20 cellular contexts compared by ENCODE assay signal in genomic region chr1:14733779-14734140, GRCh38.
DNase-seq lines count a peak whose midpoint lies in the region; ATAC-seq and TF ChIP-seq lines count a peak whose summit lies in the region.
"Had no signal": no experiment of that assay in that cellular context is flagged by ENCODE, and none has a peak within 500 bp of the region (broad histone marks: within the 10 kb centered on the region; RNA-seq: fewer than 3 reads in every experiment).

No MANE protein-coding gene starts in this region.

- no peak overlapping the region for H3K4ac ChIP-seq in H9 (ENCODE audit: low read depth, low read length)

- H3K56ac ChIP-seq in H9 (ENCODE audit: insufficient read length, low read depth, low read length): no peak overlapping the region

- no peak overlapping the region for H3K9ac ChIP-seq in H9 (ENCODE audit: extremely low read depth, insufficient read length, low read length)
- H3K9ac ChIP-seq in smooth muscle cell (ENCODE audit: low read depth): peak overlapping the region; percentile 29
- H3K9ac ChIP-seq: SK-N-SH had no signal

- no peak for TF ChIP-seq CTCF in H9 (conservative IDR thresholded peaks at IDR 0.05)
- no peak for TF ChIP-seq CTCF in body of pancreas (IDR thresholded peaks at IDR 0.05)
- no peak for TF ChIP-seq CTCF in smooth muscle cell (IDR thresholded peaks at IDR 0.05; ENCODE audit: borderline replicate concordance, insufficient read depth, poor library complexity, severe bottlenecking)
- TF ChIP-seq CTCF in upper lobe of right lung (IDR thresholded peaks at IDR 0.05): no peak

- H2AK5ac ChIP-seq in H9 (ENCODE audit: insufficient read length, low read length): no peak overlapping the region

- intact Hi-C loops in body of pancreas (cut with DNase I): no loop called here
- intact Hi-C loops in upper lobe of right lung (cut with DNase I): no loop called here

- H3K4me3 ChIP-seq in body of pancreas (no peak overlapping the region), iPS-18c (ENCODE audit: insufficient read depth, low read depth, low read length) (peak overlapping the region; percentile 1; the same call in 1 of the 2 replicates), smooth muscle cell (no peak overlapping the region), upper lobe of right lung (no peak overlapping the region)

- H3K79me2 ChIP-seq in H9 (ENCODE audit: insufficient read depth, low read length) (no peaks in the 10 kb centered on the region), smooth muscle cell (ENCODE audit: low read depth) (no peaks in the 10 kb centered on the region)

- H3K14ac ChIP-seq in H9 (ENCODE audit: insufficient read depth, low read length): 0 out of 2 replicates have a peak overlapping the region, but pooled peaks have one; percentile 3

- peaks cover 49 to 50% of the 10 kb centered on the region in 2 experiments for H3K4me1 Mint-ChIP-seq in H9
- no peaks in the 10 kb centered on the region for H3K4me1 Mint-ChIP-seq in activated CD4-positive, alpha-beta T cell treated with anti-CD3 and anti-CD28 coated beads, Interleukin-2, amount 10 ng/mL, durations not matched to agents 7 days and 5 days

- CTCF ChIA-PET in activated CD4-positive, alpha-beta T cell treated with anti-CD3 and anti-CD28 coated beads, Interleukin-2, amount 10 ng/mL, durations not matched to agents 7 days and 5 days (lab: Charles Lee): no interaction called here

- no peak overlapping the region for H2BK5ac ChIP-seq in H9 (ENCODE audit: insufficient read length, low read length)

- H3K27ac ChIP-seq in H9 (ENCODE audit: insufficient read length, low read depth, low read length) (no peak overlapping the region), body of pancreas (peak overlapping the region in 3 of 4 donors; percentile 17 to 66 (median 63)), smooth muscle cell (ENCODE audit: low read depth) (peak overlapping the region; percentile 89), upper lobe of right lung (no peak overlapping the region)

- peak overlapping the region; percentile 16 to 65; a peak in 4 of 5 replicates for H3K4me3 Mint-ChIP-seq in H9
- H3K4me3 Mint-ChIP-seq in activated CD4-positive, alpha-beta T cell treated with anti-CD3 and anti-CD28 coated beads, Interleukin-2, amount 10 ng/mL, durations not matched to agents 7 days and 5 days: no peak overlapping the region
- H3K4me3 Mint-ChIP-seq: activated CD8-positive, alpha-beta T cell treated with anti-CD3 and anti-CD28 coated beads, Interleukin-2, amount 10 ng/mL, durations not matched to agents 7 days and 5 days; activated T-cell treated with anti-CD3 and anti-CD28 coated beads, Interleukin-2, amount 50 U/mL, for 24 hours; CD4-positive, alpha-beta T cell had no signal

- H3T11ph ChIP-seq in H9 (ENCODE audit: low read length): no peak overlapping the region

- H3K79me1 ChIP-seq in H9 (ENCODE audit: insufficient read depth, low read depth, low read length, poor library complexity, severe bottlenecking): no peaks in the 10 kb centered on the region

- H3K27me3 Mint-ChIP-seq in H9 (ENCODE audit: low read depth): peaks cover 61% of the 10 kb centered on the region
- H3K27me3 Mint-ChIP-seq in activated CD4-positive, alpha-beta T cell treated with anti-CD3 and anti-CD28 coated beads, Interleukin-2, amount 10 ng/mL, durations not matched to agents 7 days and 5 days: peaks cover 5% of the 10 kb centered on the region

- no peak overlapping the region for H3K23ac ChIP-seq in H9 (ENCODE audit: insufficient read length, low read depth, low read length)

- no CpG with 5 or more reads among the region's 10 CpGs for WGBS in H9 (ENCODE audit: extremely low coverage, insufficient read length, low lambda C conversion rate)
- 77% methylated on average over 10 of the region's 10 CpGs; no CpG with 5 or more reads in 1 of the 2 donors for WGBS in body of pancreas, 2 donors
- WGBS in smooth muscle cell (ENCODE audit: low lambda C conversion rate): 55% methylated on average over 10 of the region's 10 CpGs

- no peak overlapping the region for H2BK120ac ChIP-seq in H9 (ENCODE audit: low read depth, low read length, poor library complexity, severe bottlenecking)

- H2BK12ac ChIP-seq in H9 (ENCODE audit: insufficient read length, low read depth, low read length): no peak overlapping the region

- H2BK20ac ChIP-seq in H9 (ENCODE audit: low read depth, low read length, poor library complexity, severe bottlenecking): no peak overlapping the region

- H3K27ac Mint-ChIP-seq in H9: peak overlapping the region in 2 of 3 experiments; percentile 60 to 61; a peak in 2 of 7 replicates
- no peak overlapping the region for H3K27ac Mint-ChIP-seq in activated CD4-positive, alpha-beta T cell treated with anti-CD3 and anti-CD28 coated beads, Interleukin-2, amount 10 ng/mL, durations not matched to agents 7 days and 5 days
- H3K27ac Mint-ChIP-seq: activated CD8-positive, alpha-beta T cell treated with anti-CD3 and anti-CD28 coated beads, Interleukin-2, amount 10 ng/mL, durations not matched to agents 7 days and 5 days; activated T-cell treated with anti-CD3 and anti-CD28 coated beads, Interleukin-2, amount 50 U/mL, for 24 hours; CD4-positive, alpha-beta T cell had no signal

- H2BK15ac ChIP-seq in H9 (ENCODE audit: low read depth, low read length): no peak overlapping the region

- H3K9me3 Mint-ChIP-seq in H9: no peaks in the 10 kb centered on the region; a peak in 1 of 5 replicates
- H3K9me3 Mint-ChIP-seq in activated CD4-positive, alpha-beta T cell treated with anti-CD3 and anti-CD28 coated beads, Interleukin-2, amount 10 ng/mL, durations not matched to agents 7 days and 5 days: no peaks in the 10 kb centered on the region
- H3K9me3 Mint-ChIP-seq: activated T-cell treated with anti-CD3 and anti-CD28 coated beads, Interleukin-2, amount 50 U/mL, for 24 hours; CD4-positive, alpha-beta T cell had no signal

- no peak overlapping the region for H4K91ac ChIP-seq in H9 (ENCODE audit: insufficient read length, low read depth, low read length)

- TF ChIP-seq POLR2A in body of pancreas (IDR thresholded peaks at IDR 0.05): no peak

- ATAC-seq in body of pancreas (no peak), upper lobe of right lung (no peak), GM19452 (IDR thresholded peaks at IDR 0.05; ENCODE audit: unreplicated experiment) (no peak)
- ATAC-seq: activated CD8-positive, alpha-beta T cell treated with anti-CD3 and anti-CD28 coated beads, Interleukin-2, amount 10 ng/mL, durations not matched to agents 7 days and 5 days; HCT116; HepG2; left lobe of liver had no signal

- H3K4me2 ChIP-seq in H9 (ENCODE audit: insufficient read depth, insufficient read length, low read length) (peak overlapping the region; percentile 50), smooth muscle cell (peak overlapping the region; percentile 81)
- H3K4me2 ChIP-seq: SK-N-SH had no signal

- H3K36me3 ChIP-seq in body of pancreas (replicated peaks in 1 of 2; ENCODE audit: insufficient read depth in 1 of 2, low read depth in 2 of 2): no peaks in the 10 kb centered on the region
- no peaks in the 10 kb centered on the region for H3K36me3 ChIP-seq in smooth muscle cell (ENCODE audit: low read depth)
- no peaks in the 10 kb centered on the region for H3K36me3 ChIP-seq in upper lobe of right lung

- peaks cover 9% of the 10 kb centered on the region; the same call in 1 of the 2 replicates for H3K4me1 ChIP-seq in H9 (ENCODE audit: insufficient read depth, low read length)
- H3K4me1 ChIP-seq in body of pancreas: peaks cover 21% of the 10 kb centered on the region
- H3K4me1 ChIP-seq in smooth muscle cell (ENCODE audit: low read depth): peaks cover 21% of the 10 kb centered on the region
- peaks cover 4% of the 10 kb centered on the region for H3K4me1 ChIP-seq in upper lobe of right lung

- H3F3A ChIP-seq in smooth muscle cell (ENCODE audit: low read depth): no peaks in the 10 kb centered on the region

- H4K8ac ChIP-seq in H9 (replicated peaks; ENCODE audit: insufficient read length, low read depth, low read length): no peak overlapping the region

- H3K18ac ChIP-seq in H9 (ENCODE audit: insufficient read length, low read depth, low read length): peak overlapping the region; percentile 5

- H3K9me3 ChIP-seq in H9 (ENCODE audit: control insufficient read depth, low read depth, low read length) (no peaks in the 10 kb centered on the region), body of pancreas (no peaks in the 10 kb centered on the region), iPS-18c (ENCODE audit: control insufficient read depth, insufficient read depth, low read length) (peaks cover 3% of the 10 kb centered on the region), smooth muscle cell (replicated peaks; ENCODE audit: low read depth) (no peaks in the 10 kb centered on the region), upper lobe of right lung (no peaks in the 10 kb centered on the region)
- H3K9me3 ChIP-seq: SK-N-SH had no signal

- H4K5ac ChIP-seq in H9 (ENCODE audit: insufficient read length, low read depth, low read length): no peak overlapping the region

- no peak for DNase-seq in H9
- no peak for DNase-seq in body of pancreas
- no peak for DNase-seq in smooth muscle cell (lab: John Stamatoyannopoulos, UW; ENCODE audit: unreplicated experiment)
- no peak for DNase-seq in DMS114 treated with DMSO at 0.1 percent for 48 hours (lab: John Stamatoyannopoulos, UW; ENCODE audit: unreplicated experiment)
- no peak for DNase-seq in upper lobe of right lung
- no peak for DNase-seq in activated CD4-positive, alpha-beta T cell treated with anti-CD3 and anti-CD28 coated beads, Interleukin-2, amount 10 ng/mL, durations not matched to agents 7 days and 5 days
- DNase-seq: activated CD4-positive, CD25-positive, alpha-beta regulatory T cell; activated CD8-positive, alpha-beta T cell treated with anti-CD3 and anti-CD28 coated beads, Interleukin-2, amount 10 ng/mL, durations not matched to agents 7 days and 5 days; activated naive CD4-positive, alpha-beta T cell treated with Interleukin-2 at 50 U/mL for 16 hours; activated T-cell treated with anti-CD3 and anti-CD28 coated beads, Interleukin-2, amount 50 U/mL, for 24 hours; CD4-positive, alpha-beta T cell; effector CD8-positive, alpha-beta T cell; NCI-H2081; NK-92 treated with Interleukin-12 subunit alpha and Interleukin-12 subunit beta, amount 100 ng/mL, for 24 hours; SK-N-SH had no signal

- no peaks in the 10 kb centered on the region for H3K23me2 ChIP-seq in H9 (ENCODE audit: insufficient read length, low read depth, low read length, poor library complexity, severe bottlenecking)

- H3K27me3 ChIP-seq in H9 (ENCODE audit: insufficient read depth, low read length): peaks cover 6% of the 10 kb centered on the region; the same call in 1 of the 2 replicates
- H3K27me3 ChIP-seq in body of pancreas: no peaks in the 10 kb centered on the region
- no peaks in the 10 kb centered on the region for H3K27me3 ChIP-seq in smooth muscle cell (ENCODE audit: low read depth)
- H3K27me3 ChIP-seq in upper lobe of right lung: peaks cover 1% of the 10 kb centered on the region

- POLR2A ChIA-PET in activated CD4-positive, alpha-beta T cell treated with anti-CD3 and anti-CD28 coated beads, Interleukin-2, amount 10 ng/mL, durations not matched to agents 7 days and 5 days (lab: Charles Lee): no interaction called here

- H4K20me1 ChIP-seq in H9 (ENCODE audit: control insufficient read depth, insufficient read depth, insufficient read length) (no peaks in the 10 kb centered on the region), smooth muscle cell (ENCODE audit: low read depth) (no peaks in the 10 kb centered on the region)

- H2AFZ ChIP-seq in H9 (ENCODE audit: low read length) (no peak overlapping the region), smooth muscle cell (ENCODE audit: low read depth) (peak overlapping the region; percentile 77)

- H3K36me3 Mint-ChIP-seq in H9 (ENCODE audit: insufficient read depth in 1 of 3, low read depth in 3 of 3): no peaks in the 10 kb centered on the region
- no peaks in the 10 kb centered on the region for H3K36me3 Mint-ChIP-seq in activated CD4-positive, alpha-beta T cell treated with anti-CD3 and anti-CD28 coated beads, Interleukin-2, amount 10 ng/mL, durations not matched to agents 7 days and 5 days (ENCODE audit: low read depth)

Comparison
In these comparisons a context has a peak if more than half of its experiments do, and no peak if none do; other contexts are left out.
1. H3K27ac ChIP-seq: peak in body of pancreas (3 of 4) and smooth muscle cell (single experiment); none in H9 (single experiment) and upper lobe of right lung (single experiment).